ENCODE assay signal across 8 cellular contexts in the genomic region with DNA sequence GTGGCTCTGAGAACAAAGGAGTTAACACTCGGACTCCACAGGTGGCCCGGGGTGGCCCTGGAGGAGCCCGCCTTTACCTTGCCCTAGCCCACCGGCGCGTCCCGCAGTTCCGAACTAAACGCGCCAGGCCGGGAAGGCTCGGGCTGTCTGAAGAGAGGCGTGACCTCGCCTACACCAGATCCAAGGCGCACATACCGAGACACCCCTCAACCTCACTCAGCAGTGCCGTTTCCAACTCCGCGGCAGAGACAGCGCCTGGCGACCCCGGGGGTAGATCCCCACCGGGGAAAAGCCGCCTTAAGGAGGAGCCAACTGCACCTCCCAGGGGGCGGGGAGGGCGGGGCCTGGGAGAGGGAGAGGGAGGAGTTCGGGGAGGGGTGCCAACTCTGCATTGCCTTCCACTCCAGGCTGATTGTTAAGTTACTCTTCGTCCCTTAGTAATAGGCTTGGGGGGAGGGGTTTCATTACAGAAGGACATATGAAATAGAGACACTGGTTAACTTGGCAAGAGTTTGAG. TPM values are rescaled to one million over a fixed set of nuclear protein-coding genes. Genes with fewer than 3 reads are reported as not detected.
A peak's percentile ranks its signal among the peaks of the same experiment; 100 is the strongest.
DNase-seq lines count a peak whose midpoint lies in the region; ATAC-seq and TF ChIP-seq lines count a peak whose summit lies in the region.

A gene (minus strand): TSS at position 272 of the 517 bp plus-strand sequence. CDS start 1,408 bp downstream, outside the sequence.

- ATAC-seq in GM19395 (IDR thresholded peaks at IDR 0.05; ENCODE audit: unreplicated experiment) (peak; percentile 58), HG03558 (IDR thresholded peaks at IDR 0.05; ENCODE audit: extremely low read depth, unreplicated experiment) (peak; percentile 25), lung (ENCODE audit: insufficient read depth, low FRiP score) (peak; percentile 84)

- peak within 1 kb of the TSS; percentile 91 for H3K4me3 Mint-ChIP-seq in activated CD4-positive, alpha-beta memory T cell treated with anti-CD3 and anti-CD28 coated beads, Interleukin-2, amount 10 ng/mL, durations not matched to agents 7 days and 5 days

- H3K27ac ChIP-seq in C4-2B (peak within 1 kb of the TSS; percentile 91), duodenal mucosa (ENCODE audit: low read depth, low read length) (peak within 1 kb of the TSS; percentile 91), lung (ENCODE audit: low read depth in 1 of 2, low read length in 1 of 2) (peak within 1 kb of the TSS; percentile 85 to 97)

- TF ChIP-seq CTCF in C4-2B (conservative IDR thresholded peaks at IDR 0.05) (no peak), lung (IDR thresholded peaks at IDR 0.05; ENCODE audit: control extremely low read depth, extremely low read depth) (no peak)

- peak within 1 kb of the TSS; percentile 85 to 90 for H3K9ac ChIP-seq in duodenal mucosa (ENCODE audit: low read depth in 1 of 2, low read length in 2 of 2)

- peaks cover 29% of the 10 kb centered on the region for H3K27me3 Mint-ChIP-seq in activated CD4-positive, alpha-beta memory T cell treated with anti-CD3 and anti-CD28 coated beads, Interleukin-2, amount 10 ng/mL, durations not matched to agents 7 days and 5 days

- CTCF ChIA-PET in activated CD4-positive, alpha-beta memory T cell treated with anti-CD3 and anti-CD28 coated beads, Interleukin-2, amount 10 ng/mL, durations not matched to agents 7 days and 5 days (lab: Charles Lee): interaction anchor here (1.0 to 1.2 kb wide), 2 partner anchors 155 to 165 kb away, joined by 4 to 7 read pairs; no protein-coding TSS in a partner anchor

- no peaks in the 10 kb centered on the region for H3K9me3 Mint-ChIP-seq in activated CD4-positive, alpha-beta memory T cell treated with anti-CD3 and anti-CD28 coated beads, Interleukin-2, amount 10 ng/mL, durations not matched to agents 7 days and 5 days

- peak within 1 kb of the TSS; percentile 97 for H3K4me3 ChIP-seq in duodenal mucosa (ENCODE audit: low read depth in 1 of 2, low read length in 2 of 2)
- peak within 1 kb of the TSS; percentile 74 for H3K4me3 ChIP-seq in lung

- 0% methylated on average over 21 to 28 of the region's 28 CpGs for WGBS in lung, 2 donors

- H3K27me3 ChIP-seq in duodenal mucosa (ENCODE audit: control insufficient read depth in 1 of 2, insufficient read depth in 2 of 2, low read length in 2 of 2) (no peaks in the 10 kb centered on the region), lung (ENCODE audit: control insufficient read depth, insufficient read depth) (no peaks in the 10 kb centered on the region)

- peaks cover 18% of the 10 kb centered on the region for H3K36me3 Mint-ChIP-seq in activated CD4-positive, alpha-beta memory T cell treated with anti-CD3 and anti-CD28 coated beads, Interleukin-2, amount 10 ng/mL, durations not matched to agents 7 days and 5 days (ENCODE audit: low read depth)

- H3K36me3 ChIP-seq in duodenal mucosa (ENCODE audit: control insufficient read depth in 1 of 2, insufficient read depth in 2 of 2, low read length in 2 of 2) (peaks cover 0 to 8% of the 10 kb centered on the region in 2 donors), lung (ENCODE audit: control insufficient read depth in 2 of 2, insufficient read depth in 2 of 2, low read length in 2 of 2) (peaks cover 0 to 4% of the 10 kb centered on the region in 2 donors)

- H3K27ac Mint-ChIP-seq in activated CD4-positive, alpha-beta memory T cell treated with anti-CD3 and anti-CD28 coated beads, Interleukin-2, amount 10 ng/mL, durations not matched to agents 7 days and 5 days: peak within 1 kb of the TSS; percentile 79

- peak; percentile 63 for DNase-seq in NCI-H748 treated with DMSO at 0.1 percent for 48 hours (lab: John Stamatoyannopoulos, UW)
- peak; percentile 87 for DNase-seq in activated CD4-positive, alpha-beta memory T cell treated with anti-CD3 and anti-CD28 coated beads, Interleukin-2, amount 10 ng/mL, durations not matched to agents 7 days and 5 days
- peak; percentile 93 for DNase-seq in lung (ENCODE audit: low spot score)
- DNase-seq in stimulated activated CD4-positive, alpha-beta T cell treated with anti-CD3 and anti-CD28 coated beads, TNF-alpha, amount 100 ng/mL, for 4 hours (ENCODE audit: low read depth in 3 of 3): peak; percentile 73 to 77 (median 76)

- peaks cover 22 to 23% of the 10 kb centered on the region in 2 donors for H3K4me1 ChIP-seq in duodenal mucosa (ENCODE audit: control insufficient read depth in 1 of 2, insufficient read depth in 2 of 2, low read length in 2 of 2)
- peaks cover 2 to 4% of the 10 kb centered on the region in 2 donors for H3K4me1 ChIP-seq in lung (ENCODE audit: control insufficient read depth in 2 of 2, insufficient read depth in 2 of 2, low read length in 2 of 2)

- H3K4me1 Mint-ChIP-seq in activated CD4-positive, alpha-beta memory T cell treated with anti-CD3 and anti-CD28 coated beads, Interleukin-2, amount 10 ng/mL, durations not matched to agents 7 days and 5 days: peaks cover 27% of the 10 kb centered on the region

- H3K9me3 ChIP-seq in duodenal mucosa (ENCODE audit: control insufficient read depth in 1 of 2, low read length in 2 of 2): no peaks in the 10 kb centered on the region
- H3K9me3 ChIP-seq in lung (ENCODE audit: control insufficient read depth in 2 of 2, insufficient read depth in 1 of 2, low read length in 1 of 2): no peaks in the 10 kb centered on the region

- POLR2A ChIA-PET in activated CD4-positive, alpha-beta memory T cell treated with anti-CD3 and anti-CD28 coated beads, Interleukin-2, amount 10 ng/mL, durations not matched to agents 7 days and 5 days (lab: Charles Lee): interaction anchor here (0.7 to 1.6 kb wide), 4 partner anchors 7 to 356 kb away, joined by 3 to 6 read pairs (median 5); a partner anchor contains a TSS

RNA-seq across cellular contexts. Expression of the gene that starts here (rescaled TPM):
- 10 to 100 TPM; 58.2 to 61.4 TPM for total RNA-seq in activated CD4-positive, alpha-beta memory T cell treated with anti-CD3 and anti-CD28 coated beads, Interleukin-2, amount 10 ng/mL, durations not matched to agents 7 days and 5 days
- 100 to 1,000 TPM in 1 of 2 donors, 10 to 100 TPM in 1; 74.6 to 114 TPM for total RNA-seq in lung
- 10 to 100 TPM; 16.0 to 16.7 TPM for polyA plus RNA-seq in lung

Comparison
In these comparisons a context has a peak if more than half of its experiments do, and no peak if none do; other contexts are left out.
1. Peak in every context shown above with its lines: DNase-seq, ATAC-seq, H3K4me3 ChIP-seq and H3K27ac ChIP-seq.
2. ATAC-seq: peak in every context shown above with its lines; median percentile 84 in lung; 58 in GM19395; 25 in HG03558.